Comparison of ENCODE assay signal across 34 cellular contexts in genomic region chr15:88202231-88202630, GRCh38. TPM values are rescaled to one million over a fixed set of nuclear protein-coding genes. Genes with fewer than 3 reads are reported as not detected.
DNase-seq lines count a peak whose midpoint lies in the region; ATAC-seq and TF ChIP-seq lines count a peak whose summit lies in the region.
"Had no signal": no experiment of that assay in that cellular context is flagged by ENCODE, and none has a peak within 500 bp of the region (broad histone marks: within the 10 kb centered on the region; RNA-seq: fewer than 3 reads in every experiment).

No MANE protein-coding gene starts in this region.

- no peaks in the 10 kb centered on the region for H3K36me3 ChIP-seq in right atrium auricular region
- no peaks in the 10 kb centered on the region for H3K36me3 ChIP-seq in aorta (ENCODE audit: control insufficient read depth in 1 of 2, insufficient read depth in 2 of 2, low read length in 1 of 2)
- no peaks in the 10 kb centered on the region for H3K36me3 ChIP-seq in gastroesophageal sphincter
- no peaks in the 10 kb centered on the region for H3K36me3 ChIP-seq in uterus
- H3K36me3 ChIP-seq: neutrophil, suprapubic skin had no signal

- H3K27me3 ChIP-seq in right atrium auricular region (no peaks in the 10 kb centered on the region), aorta (ENCODE audit: control insufficient read depth in 1 of 2, insufficient read depth in 2 of 2, low read length in 1 of 2) (no peaks in the 10 kb centered on the region), gastroesophageal sphincter (peaks cover 6% of the 10 kb centered on the region), uterus (no peaks in the 10 kb centered on the region)
- H3K27me3 ChIP-seq: neutrophil, suprapubic skin had no signal

- no peak overlapping the region for H3K4me3 ChIP-seq in right atrium auricular region
- no peak overlapping the region for H3K4me3 ChIP-seq in aorta (ENCODE audit: low read length in 2 of 2)
- H3K4me3 ChIP-seq in gastroesophageal sphincter: no peak overlapping the region
- H3K4me3 ChIP-seq in uterus: no peak overlapping the region
- H3K4me3 ChIP-seq: coronary artery, PC-9, suprapubic skin had no signal

- TF ChIP-seq CTCF in right atrium auricular region (IDR thresholded peaks at IDR 0.05): no peak
- no peak for TF ChIP-seq CTCF in gastroesophageal sphincter (IDR thresholded peaks at IDR 0.05)
- no peak for TF ChIP-seq CTCF in uterus (IDR thresholded peaks at IDR 0.05)

- ATAC-seq in aorta (ENCODE audit: low FRiP score): peak; percentile 68
- no peak for ATAC-seq in gastroesophageal sphincter
- ATAC-seq: HepG2; left colon; stimulated activated effector memory CD8-positive, alpha-beta T cell treated with anti-CD3 and anti-CD28 coated beads, Interleukin-12 subunit alpha, Interleukin-12 subunit beta, amount 100 ng/mL, for 72 hours had no signal

- H3K27ac ChIP-seq in right atrium auricular region (no peak overlapping the region), aorta (ENCODE audit: low read depth in 1 of 2, low read length in 2 of 2) (no peak overlapping the region), gastroesophageal sphincter (no peak overlapping the region), uterus (no peak overlapping the region)
- H3K27ac ChIP-seq: neutrophil, PC-9, suprapubic skin had no signal

- 4 to 8% methylated on average over 4 of the region's 4 CpGs for WGBS in aorta, 2 donors
- WGBS in gastroesophageal sphincter (ENCODE audit: low coverage in 1 of 2), 2 donors: 50 to 57% methylated on average over 1 to 3 of the region's 4 CpGs

- DNase-seq in cardiac septum (ENCODE audit: low spot score): peak; percentile 33
- no peak for DNase-seq in right atrium auricular region (ENCODE audit: low spot score)
- DNase-seq in RPMI7951 (ENCODE audit: low read depth): peak; percentile 62
- peak; percentile 39 for DNase-seq in myocyte (ENCODE audit: low read depth)
- peak in 1 of 2 donors; percentile 42 for DNase-seq in aorta
- DNase-seq in COLO668 (lab: John Stamatoyannopoulos, UW; ENCODE audit: unreplicated experiment): no peak
- DNase-seq in uterus: no peak
- DNase-seq: activated CD4-positive, alpha-beta T cell treated with anti-CD3 and anti-CD28 coated beads, Interleukin-2, amount 10 ng/mL, durations not matched to agents 24 days and 14 days; activated CD8-positive, alpha-beta memory T cell treated with anti-CD3 and anti-CD28 coated beads for 24 hours; activated T-cell treated with anti-CD3 and anti-CD28 coated beads for 4 hours; AML-193; caudate nucleus; CD4-positive, alpha-beta T cell; DMS153; effector CD8-positive, alpha-beta T cell; immature natural killer cell; left colon; NCI-H1436; NCI-H2081 treated with DMSO at 0.1 percent for 48 hours; NCI-H2227 treated with DMSO at 0.1 percent for 48 hours; NCI-H69; PC-9; SHP77 treated with DMSO at 0.1 percent for 48 hours; stimulated activated CD4-positive, alpha-beta T cell treated with anti-CD3 and anti-CD28 coated beads, Interleukin-15, amount 100 ng/mL, for 24 hours; SW 1271; T-helper 9 cell had no signal

- TF ChIP-seq POLR2A in gastroesophageal sphincter (IDR thresholded peaks at IDR 0.05) (no peak), uterus (IDR thresholded peaks at IDR 0.05) (no peak)

- no peak for TF ChIP-seq EP300 in gastroesophageal sphincter (IDR thresholded peaks at IDR 0.05)

- H3K9me3 ChIP-seq in right atrium auricular region (no peaks in the 10 kb centered on the region), aorta (ENCODE audit: control insufficient read depth, low read length) (no peaks in the 10 kb centered on the region), gastroesophageal sphincter (no peaks in the 10 kb centered on the region), uterus (no peaks in the 10 kb centered on the region)
- H3K9me3 ChIP-seq: neutrophil, suprapubic skin had no signal

- H3K4me1 ChIP-seq in right atrium auricular region (no peaks in the 10 kb centered on the region), aorta (ENCODE audit: control insufficient read depth in 1 of 2, insufficient read depth in 2 of 2, low read length in 2 of 2) (peaks cover 0 to 5% of the 10 kb centered on the region in 2 donors), gastroesophageal sphincter (no peaks in the 10 kb centered on the region), uterus (no peaks in the 10 kb centered on the region)
- H3K4me1 ChIP-seq: suprapubic skin had no signal

- intact Hi-C loops in cardiac septum (cut with DNase I) (no loop called here), aorta (cut with DNase I) (no loop called here), uterus (cut with DNase I; ENCODE audit: low total_unique reads) (no loop called here)

RNA-seq across cellular contexts. Expression of gene NTRK3, which starts 54.3 kb away (rescaled TPM):
- total RNA-seq in cardiac septum (3.7 TPM), right atrium auricular region (1 to 10 TPM; 1.5 to 4.5 TPM), myocyte (0.26 and 0.32 TPM in 2 replicates), aorta (10 to 100 TPM; 79.2 to 79.9 TPM), gastroesophageal sphincter (1 to 10 TPM in 3 of 4 donors, under 1 TPM in 1; 0.47 to 4.3 (median 1.5) TPM), uterus (10 to 100 TPM in 3 of 4 donors, 1 to 10 TPM in 1; 6.9 to 47.0 (median 32.5) TPM)
- 0.10 and 1.3 TPM in 2 replicates for total RNA-seq in RPMI7951 (2014; rRNA removed; shearing (Covaris generic))
- polyA plus RNA-seq in myocyte (2012): 0.59 TPM
- polyA plus RNA-seq in aorta: 10 to 100 TPM in 1 of 2 donors, 1 to 10 TPM in 1; 8.9 to 84.0 TPM
- total RNA-seq: A172, HepG2, PC-9, progenitor cell of endocrine pancreas had no signal
- polyA plus RNA-seq: HepG2, immature natural killer cell had no signal

Comparison
In these comparisons a context has a peak if more than half of its experiments do, and no peak if none do; other contexts are left out.
1. DNase-seq: peak in cardiac septum (single experiment), RPMI7951 (single experiment) and myocyte (single experiment); none in right atrium auricular region (single experiment), COLO668 (single experiment) and uterus (0 of 2).